16 cellular contexts compared by ENCODE assay signal in the genomic region with DNA sequence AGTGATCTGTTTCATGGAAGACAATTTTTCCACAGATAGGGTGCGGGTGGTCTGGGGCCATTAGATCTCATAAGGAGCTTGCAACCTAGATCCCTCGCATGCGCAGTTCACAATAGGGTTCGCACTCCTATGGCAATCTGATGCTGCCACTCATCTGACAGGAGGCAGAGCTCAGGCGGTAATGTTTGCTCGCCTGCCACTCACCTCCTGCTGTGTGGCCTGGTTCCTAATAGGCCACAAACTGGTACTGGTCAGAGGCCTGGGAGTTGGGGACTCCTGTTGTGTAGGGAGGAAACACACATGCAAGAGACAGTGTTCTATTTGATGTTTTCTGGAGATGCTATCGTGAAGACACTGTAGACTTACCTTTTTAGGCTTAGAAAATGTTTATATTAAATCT.
"Had no signal": no experiment of that assay in that cellular context is flagged by ENCODE, and none has a peak within 500 bp of the region (broad histone marks: within the 10 kb centered on the region; RNA-seq: fewer than 3 reads in every experiment).

No MANE protein-coding gene starts in this region.

- H3K9me3 Mint-ChIP-seq: activated CD4-positive, alpha-beta memory T cell treated with anti-CD3 and anti-CD28 coated beads, Interleukin-2, amount 10 ng/mL, durations not matched to agents 7 days and 5 days; activated naive CD4-positive, alpha-beta T cell treated with anti-CD3 and anti-CD28 coated beads, Interleukin-2, amount 10 ng/mL, durations not matched to agents 7 days and 5 days; activated T-cell treated with anti-CD3 and anti-CD28 coated beads, Interleukin-2, amount 50 U/mL, for 24 hours; memory B cell; naive thymus-derived CD8-positive, alpha-beta T cell; stimulated activated naive CD8-positive, alpha-beta T cell treated with anti-CD3 and anti-CD28 coated beads, Interleukin-15, amount 100 ng/mL, for 72 hours; type B pancreatic cell had no signal

- H3K4me3 ChIP-seq: ascending aorta, left ventricle myocardium inferior had no signal

- H3K4me1 ChIP-seq: ascending aorta, left ventricle myocardium inferior had no signal

- H3K27me3 ChIP-seq: ascending aorta had no signal

- H3K36me3 Mint-ChIP-seq: activated naive CD4-positive, alpha-beta T cell treated with anti-CD3 and anti-CD28 coated beads, Interleukin-2, amount 10 ng/mL, durations not matched to agents 7 days and 5 days had no signal

- H3K27ac Mint-ChIP-seq: activated CD4-positive, alpha-beta memory T cell treated with anti-CD3 and anti-CD28 coated beads, Interleukin-2, amount 10 ng/mL, durations not matched to agents 7 days and 5 days; activated naive CD4-positive, alpha-beta T cell treated with anti-CD3 and anti-CD28 coated beads, Interleukin-2, amount 10 ng/mL, durations not matched to agents 7 days and 5 days; activated T-cell treated with anti-CD3 and anti-CD28 coated beads, Interleukin-2, amount 50 U/mL, for 24 hours; memory B cell; stimulated activated naive CD8-positive, alpha-beta T cell treated with anti-CD3 and anti-CD28 coated beads, Interleukin-15, amount 100 ng/mL, for 72 hours; type B pancreatic cell had no signal

- H3K27ac ChIP-seq: ascending aorta, left ventricle myocardium inferior had no signal

- DNase-seq: activated CD4-positive, alpha-beta memory T cell treated with anti-CD3 and anti-CD28 coated beads, Interleukin-2, amount 10 ng/mL, durations not matched to agents 7 days and 5 days; activated naive CD4-positive, alpha-beta T cell treated with anti-CD3 and anti-CD28 coated beads, Interleukin-2, amount 10 ng/mL, durations not matched to agents 7 days and 5 days; activated T-cell treated with anti-CD3 and anti-CD28 coated beads, Interleukin-2, amount 50 U/mL, for 24 hours; left ventricle myocardium inferior; naive thymus-derived CD8-positive, alpha-beta T cell; nucleus accumbens; right cardiac atrium; small intestine; stimulated activated naive CD8-positive, alpha-beta T cell treated with anti-CD3 and anti-CD28 coated beads, Interleukin-15, amount 100 ng/mL, for 72 hours had no signal

- H3K27me3 Mint-ChIP-seq: activated CD4-positive, alpha-beta memory T cell treated with anti-CD3 and anti-CD28 coated beads, Interleukin-2, amount 10 ng/mL, durations not matched to agents 7 days and 5 days; activated naive CD4-positive, alpha-beta T cell treated with anti-CD3 and anti-CD28 coated beads, Interleukin-2, amount 10 ng/mL, durations not matched to agents 7 days and 5 days; activated T-cell treated with anti-CD3 and anti-CD28 coated beads, Interleukin-2, amount 50 U/mL, for 24 hours; memory B cell; naive thymus-derived CD8-positive, alpha-beta T cell; stimulated activated naive CD8-positive, alpha-beta T cell treated with anti-CD3 and anti-CD28 coated beads, Interleukin-15, amount 100 ng/mL, for 72 hours; type B pancreatic cell had no signal

- H3K4me3 Mint-ChIP-seq: activated CD4-positive, alpha-beta memory T cell treated with anti-CD3 and anti-CD28 coated beads, Interleukin-2, amount 10 ng/mL, durations not matched to agents 7 days and 5 days; activated naive CD4-positive, alpha-beta T cell treated with anti-CD3 and anti-CD28 coated beads, Interleukin-2, amount 10 ng/mL, durations not matched to agents 7 days and 5 days; activated T-cell treated with anti-CD3 and anti-CD28 coated beads, Interleukin-2, amount 50 U/mL, for 24 hours; memory B cell; naive thymus-derived CD8-positive, alpha-beta T cell; stimulated activated naive CD8-positive, alpha-beta T cell treated with anti-CD3 and anti-CD28 coated beads, Interleukin-15, amount 100 ng/mL, for 72 hours; type B pancreatic cell had no signal

- ATAC-seq: activated CD4-positive, CD25-positive, alpha-beta regulatory T cell treated with anti-CD3 and anti-CD28 coated beads, Interleukin-2, amount 50 U/mL, for 24 hours; esophagus mucosa; naive thymus-derived CD8-positive, alpha-beta T cell; right cardiac atrium; stimulated activated naive CD8-positive, alpha-beta T cell treated with anti-CD3 and anti-CD28 coated beads, Interleukin-15, amount 100 ng/mL, for 72 hours had no signal

- H3K4me1 Mint-ChIP-seq: activated CD4-positive, alpha-beta memory T cell treated with anti-CD3 and anti-CD28 coated beads, Interleukin-2, amount 10 ng/mL, durations not matched to agents 7 days and 5 days; activated naive CD4-positive, alpha-beta T cell treated with anti-CD3 and anti-CD28 coated beads, Interleukin-2, amount 10 ng/mL, durations not matched to agents 7 days and 5 days; memory B cell; naive thymus-derived CD8-positive, alpha-beta T cell; stimulated activated naive CD8-positive, alpha-beta T cell treated with anti-CD3 and anti-CD28 coated beads, Interleukin-15, amount 100 ng/mL, for 72 hours had no signal

- H3K9me3 ChIP-seq: ascending aorta, left ventricle myocardium inferior had no signal

- FAIRE-seq: bronchial epithelial cell, colon had no signal
